10 cellular contexts compared by ENCODE assay signal in genomic region chr1:201450721-201451291, GRCh38. TPM values are rescaled to one million over a fixed set of nuclear protein-coding genes. Genes with fewer than 3 reads are reported as not detected.
DNase-seq lines count a peak whose midpoint lies in the region; ATAC-seq, FAIRE-seq and TF ChIP-seq lines count a peak whose summit lies in the region.
"Had no signal": no experiment of that assay in that cellular context is flagged by ENCODE, and none has a peak within 500 bp of the region (broad histone marks: within the 10 kb centered on the region; RNA-seq: fewer than 3 reads in every experiment).

No MANE protein-coding gene starts in this region.

- no peak overlapping the region for H3K27ac Mint-ChIP-seq in activated CD4-positive, alpha-beta T cell treated with anti-CD3 and anti-CD28 coated beads, Interleukin-2, amount 10 ng/mL, durations not matched to agents 24 days and 14 days
- H3K27ac Mint-ChIP-seq in T-helper 17 cell, result no peak overlapping the region

- H3K36me3 ChIP-seq in breast epithelium, result no peaks in the 10 kb centered on the region
- no peaks in the 10 kb centered on the region for H3K36me3 ChIP-seq in right lobe of liver

- FAIRE-seq in urothelium cell line (lab: Jason Lieb, UNC), result no peak

- H3K4me1 ChIP-seq in breast epithelium (peaks cover 4 to 24% of the 10 kb centered on the region in 2 donors), right lobe of liver (no peaks in the 10 kb centered on the region)

- H3K27me3 ChIP-seq in breast epithelium (no peaks in the 10 kb centered on the region), right lobe of liver (no peaks in the 10 kb centered on the region)

- peak overlapping the region in 1 of 3 donors; percentile 13 for H3K4me3 ChIP-seq in breast epithelium
- H3K4me3 ChIP-seq in right lobe of liver, result no peak overlapping the region

- intact Hi-C loops in activated CD4-positive, alpha-beta T cell treated with anti-CD3 and anti-CD28 coated beads, Interleukin-2, amount 10 ng/mL, durations not matched to agents 24 days and 14 days (cut with micrococcal nuclease), result no loop called here
- intact Hi-C loops in breast epithelium (cut with DNase I; ENCODE audit: low total_unique reads) (no loop called here), right lobe of liver (cut with DNase I) (no loop called here)

- no peaks in the 10 kb centered on the region for H3K36me3 Mint-ChIP-seq in activated CD4-positive, alpha-beta T cell treated with anti-CD3 and anti-CD28 coated beads, Interleukin-2, amount 10 ng/mL, durations not matched to agents 24 days and 14 days (ENCODE audit: low read depth)
- peaks cover 2% of the 10 kb centered on the region for H3K36me3 Mint-ChIP-seq in T-helper 17 cell (ENCODE audit: low read depth)

- H3K9me3 ChIP-seq in breast epithelium (no peaks in the 10 kb centered on the region), right lobe of liver (no peaks in the 10 kb centered on the region), T-helper 17 cell (ENCODE audit: control insufficient read depth, low read length, poor library complexity, severe bottlenecking) (no peaks in the 10 kb centered on the region)

- H3K27ac ChIP-seq in breast epithelium, result peak overlapping the region; percentile 68 to 73
- no peak overlapping the region for H3K27ac ChIP-seq in right lobe of liver

- TF ChIP-seq POLR2A in breast epithelium (IDR thresholded peaks at IDR 0.05) (no peak), right lobe of liver (IDR thresholded peaks at IDR 0.05) (no peak)

- H3K9me3 Mint-ChIP-seq in activated CD4-positive, alpha-beta T cell treated with anti-CD3 and anti-CD28 coated beads, Interleukin-2, amount 10 ng/mL, durations not matched to agents 24 days and 14 days, result no peaks in the 10 kb centered on the region

- peaks cover 12% of the 10 kb centered on the region for H3K27me3 Mint-ChIP-seq in activated CD4-positive, alpha-beta T cell treated with anti-CD3 and anti-CD28 coated beads, Interleukin-2, amount 10 ng/mL, durations not matched to agents 24 days and 14 days
- peaks cover 19% of the 10 kb centered on the region for H3K27me3 Mint-ChIP-seq in T-helper 17 cell

- ATAC-seq in right lobe of liver, result peak; percentile 36 to 74 (median 62)
- ATAC-seq in GM21619 (IDR thresholded peaks at IDR 0.05; ENCODE audit: unreplicated experiment), result no peak
- no peak for ATAC-seq in T-helper 17 cell
- no peak for ATAC-seq in GM19397 (IDR thresholded peaks at IDR 0.05; ENCODE audit: unreplicated experiment)

- no peak for TF ChIP-seq CTCF in breast epithelium (IDR thresholded peaks at IDR 0.05)
- no peak for TF ChIP-seq CTCF in right lobe of liver (IDR thresholded peaks at IDR 0.05)

- peaks cover 29% of the 10 kb centered on the region for H3K4me1 Mint-ChIP-seq in activated CD4-positive, alpha-beta T cell treated with anti-CD3 and anti-CD28 coated beads, Interleukin-2, amount 10 ng/mL, durations not matched to agents 24 days and 14 days
- H3K4me1 Mint-ChIP-seq in T-helper 17 cell, result peaks cover 11% of the 10 kb centered on the region

- H3K4me3 Mint-ChIP-seq in activated CD4-positive, alpha-beta T cell treated with anti-CD3 and anti-CD28 coated beads, Interleukin-2, amount 10 ng/mL, durations not matched to agents 24 days and 14 days, result no peak overlapping the region
- no peak overlapping the region for H3K4me3 Mint-ChIP-seq in T-helper 17 cell

- 42% methylated on average over 4 of the region's 12 CpGs for WGBS in right lobe of liver (ENCODE audit: insufficient coverage, low coverage, low lambda C conversion rate, missing lambda C conversion rate)

- peak; percentile 70 for DNase-seq in activated CD4-positive, alpha-beta T cell treated with anti-CD3 and anti-CD28 coated beads, Interleukin-2, amount 10 ng/mL, durations not matched to agents 24 days and 14 days
- DNase-seq in activated CD4-positive, alpha-beta T cell treated with anti-CD3 and anti-CD28 coated beads, Interleukin-2, amount 50 U/mL, for 48 hours, result no peak
- DNase-seq in breast epithelium (ENCODE audit: low spot score in 2 of 2), result peak in 1 of 2 donors; percentile 70
- DNase-seq in right lobe of liver, result peak in 1 of 3 donors; percentile 44
- peak; percentile 83 for DNase-seq in urothelium cell line (ENCODE audit: low spot score)
- DNase-seq in T-helper 17 cell, result no peak

RNA-seq across cellular contexts. Expression of gene PHLDA3, which starts 18.2 kb away (rescaled TPM):
- total RNA-seq in activated CD4-positive, alpha-beta T cell treated with anti-CD3 and anti-CD28 coated beads, Interleukin-2, amount 10 ng/mL, durations not matched to agents 24 days and 14 days, result 11.7 and 12.0 TPM in 2 replicates
- total RNA-seq in breast epithelium (100 to 1,000 TPM in 1 of 3 donors, 10 to 100 TPM in 2; 65.7 to 116 (median 92.7) TPM), right lobe of liver (10 to 100 TPM in 1 of 6 experiments, 1 to 10 TPM in 5; 1.0 to 10.9 (median 2.7) TPM), T-helper 17 cell (1 to 10 TPM; 1.6 to 2.7 TPM)

RNA-seq across cellular contexts. Expression of gene TNNI1, which starts 29.3 kb away (rescaled TPM):
- total RNA-seq in activated CD4-positive, alpha-beta T cell treated with anti-CD3 and anti-CD28 coated beads, Interleukin-2, amount 10 ng/mL, durations not matched to agents 24 days and 14 days, result not detected in 2 replicates
- total RNA-seq in breast epithelium (under 1 TPM in 2 of 3 donors, not detected in 1; 0.15 to 0.66 TPM), right lobe of liver (1 to 10 TPM in 1 of 6 experiments, under 1 TPM in 2, not detected in 3; 0.26 to 2.0 (median 0.37) TPM), T-helper 17 cell (not detected)
- total RNA-seq: mononuclear cell had no signal

RNA-seq across cellular contexts. Expression of gene LAD1, which starts 51.7 kb away (rescaled TPM):
- not detected in 2 replicates for total RNA-seq in activated CD4-positive, alpha-beta T cell treated with anti-CD3 and anti-CD28 coated beads, Interleukin-2, amount 10 ng/mL, durations not matched to agents 24 days and 14 days
- total RNA-seq in breast epithelium (10 to 100 TPM in 2 of 3 donors, not detected in 1; 13.1 to 18.0 TPM), right lobe of liver (10 to 100 TPM; 12.2 to 26.7 (median 19.4) TPM), T-helper 17 cell (not detected)
- total RNA-seq: mononuclear cell; T-helper 1 cell treated with Interleukin-12 subunit alpha and Interleukin-12 subunit beta and Interleukin-4 antibody, amounts not matched to agents 30 ng/mL and 1 ng/mL, for 36 hours had no signal

RNA-seq across cellular contexts. Expression of gene CSRP1, which starts 56.1 kb away (rescaled TPM):
- 59.0 and 60.6 TPM in 2 replicates for total RNA-seq in activated CD4-positive, alpha-beta T cell treated with anti-CD3 and anti-CD28 coated beads, Interleukin-2, amount 10 ng/mL, durations not matched to agents 24 days and 14 days
- total RNA-seq in breast epithelium (1,000 to 10,000 TPM in 1 of 3 donors, 100 to 1,000 TPM in 2; 186 to 1,491 (median 767) TPM), right lobe of liver (100 to 1,000 TPM in 2 of 6 experiments, 10 to 100 TPM in 4; 54.9 to 158 (median 87.0) TPM), T-helper 17 cell (10 to 100 TPM; 37.2 to 51.7 TPM)

Comparison
In these comparisons a context has a peak if more than half of its experiments do, and no peak if none do; other contexts are left out.
1. DNase-seq: peak in activated CD4-positive, alpha-beta T cell treated with anti-CD3 and anti-CD28 coated beads, Interleukin-2, amount 10 ng/mL, durations not matched to agents 24 days and 14 days (single experiment) and urothelium cell line (single experiment); none in activated CD4-positive, alpha-beta T cell treated with anti-CD3 and anti-CD28 coated beads, Interleukin-2, amount 50 U/mL, for 48 hours (0 of 2) and T-helper 17 cell (0 of 3).
2. H3K27ac ChIP-seq: peak in breast epithelium (2 of 2); none in right lobe of liver (0 of 3).
3. ATAC-seq: peak in right lobe of liver (4 of 4); none in GM21619 (single experiment), T-helper 17 cell (single experiment) and GM19397 (single experiment).